8 cellular contexts compared by ENCODE assay signal in the genomic region with DNA sequence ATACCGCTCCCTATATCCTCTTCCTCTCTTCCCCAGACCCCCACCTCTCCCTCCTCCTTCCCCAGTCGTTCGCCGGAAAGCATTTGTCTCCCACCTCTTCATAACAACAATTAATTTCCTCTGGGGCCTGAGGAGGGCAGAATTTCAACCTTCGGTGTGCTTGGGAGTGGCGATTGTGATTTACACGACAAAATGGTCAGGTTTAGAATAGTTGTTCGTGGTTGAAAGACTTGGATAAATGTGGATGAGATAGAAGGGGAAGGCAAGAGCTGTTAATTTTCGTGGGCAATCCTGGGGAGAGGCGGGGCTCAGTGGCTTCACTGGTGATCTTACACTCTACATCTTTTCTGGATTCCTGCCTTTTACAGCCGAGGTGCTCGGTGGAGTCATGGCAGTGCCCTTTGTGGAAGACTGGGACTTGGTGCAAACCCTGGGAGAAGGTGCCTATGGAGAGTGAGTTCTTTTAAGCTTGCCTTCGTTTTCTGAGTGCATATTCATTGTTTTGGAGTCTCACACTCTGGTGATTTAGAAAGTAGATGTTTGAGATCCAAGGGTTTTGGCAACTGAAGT. TPM values are rescaled to one million over a fixed set of nuclear protein-coding genes. Genes with fewer than 3 reads are reported as not detected.
DNase-seq lines count a peak whose midpoint lies in the region; ATAC-seq and TF ChIP-seq lines count a peak whose summit lies in the region.

No MANE protein-coding gene starts in this region.

- H3K4me1 ChIP-seq in A673 (ENCODE audit: insufficient read depth, low read length, poor library complexity, severe bottlenecking): peaks cover 19% of the 10 kb centered on the region

- peaks cover 7% of the 10 kb centered on the region for H3K36me3 Mint-ChIP-seq in stimulated activated memory B cell treated with anti-CD40 and anti-IgM and Interleukin-4, amounts not matched to agents 10 μg/mL and 1 μg/mL and 100 μg/mL, for 72 hours

- POLR2A ChIA-PET in A673 (lab: Charles Lee; ENCODE audit: low non-redundant PET): interaction anchor here (0.7 kb wide), 1 partner anchor 16 kb away, joined by 5 read pairs; no protein-coding TSS in a partner anchor

- TF ChIP-seq CTCF in A673 (conservative IDR thresholded peaks at IDR 0.05; ENCODE audit: low read depth, low read length) (peak; percentile 55), GM12865 (IDR thresholded peaks at IDR 0.05; ENCODE audit: insufficient read depth, low read depth, low read length, missing control alignments) (peak; percentile 32), astrocyte of the cerebellum (IDR thresholded peaks at IDR 0.05; ENCODE audit: low read depth, low read length, missing control alignments) (peak; percentile 51)

- H3K27ac Mint-ChIP-seq in stimulated activated memory B cell treated with anti-CD40 and anti-IgM and Interleukin-4, amounts not matched to agents 10 μg/mL and 1 μg/mL and 100 μg/mL, for 72 hours: peak overlapping the region; percentile 95

- H3K4me3 Mint-ChIP-seq in stimulated activated memory B cell treated with anti-CD40 and anti-IgM and Interleukin-4, amounts not matched to agents 10 μg/mL and 1 μg/mL and 100 μg/mL, for 72 hours: peak overlapping the region; percentile 95

- TSS peak; percentile 48 for BruUV-seq in A673 (replicated peaks; lab: Mats Ljungman, UMichigan)

- H3K36me3 ChIP-seq in A673 (ENCODE audit: insufficient read depth, low read length, poor library complexity, severe bottlenecking): peaks cover 46% of the 10 kb centered on the region

- ATAC-seq in HG02763 (IDR thresholded peaks at IDR 0.05; ENCODE audit: unreplicated experiment): peak; percentile 36
- ATAC-seq in stimulated activated memory B cell treated with anti-CD40 and anti-IgM and Interleukin-4, amounts not matched to agents 10 μg/mL and 1 μg/mL and 100 μg/mL, for 72 hours: peak; percentile 49

- no peaks in the 10 kb centered on the region for H3K9me3 Mint-ChIP-seq in stimulated activated memory B cell treated with anti-CD40 and anti-IgM and Interleukin-4, amounts not matched to agents 10 μg/mL and 1 μg/mL and 100 μg/mL, for 72 hours

- no peaks in the 10 kb centered on the region for H3K27me3 ChIP-seq in A673 (replicated peaks; ENCODE audit: insufficient read depth, low read depth, low read length, poor library complexity)

- intact Hi-C loops in A673 (cut with micrococcal nuclease; ENCODE audit: unreplicated experiment): loop anchor here (1.0 to 2.0 kb wide), 2 partner anchors 248 to 261 kb away; partner anchors contain the start of gene HYLS1

- in situ Hi-C loops in astrocyte of the cerebellum (cut with HindIII; ENCODE audit: low sequenced_read_pairs): loop anchor here (10.0 kb wide), 1 partner anchor 268 kb away; no protein-coding TSS in a partner anchor

- H3K4me3 ChIP-seq in A673 (ENCODE audit: low read depth, low read length, poor library complexity, severe bottlenecking) (peak overlapping the region; percentile 59), GM12865 (ENCODE audit: low read depth, low read length) (peak overlapping the region; percentile 93), astrocyte of the cerebellum (ENCODE audit: low read depth, low read length) (peak overlapping the region; percentile 65)

- CTCF ChIA-PET in A673 (lab: Charles Lee): no interaction called here

- H3K4me1 Mint-ChIP-seq in stimulated activated memory B cell treated with anti-CD40 and anti-IgM and Interleukin-4, amounts not matched to agents 10 μg/mL and 1 μg/mL and 100 μg/mL, for 72 hours: peaks cover 30% of the 10 kb centered on the region

- no peaks in the 10 kb centered on the region for H3K27me3 Mint-ChIP-seq in stimulated activated memory B cell treated with anti-CD40 and anti-IgM and Interleukin-4, amounts not matched to agents 10 μg/mL and 1 μg/mL and 100 μg/mL, for 72 hours

- DNase-seq in A673 (ENCODE audit: low spot score): no peak
- DNase-seq in GM12865 (ENCODE audit: low read depth): peak; percentile 66
- DNase-seq in NCI-H345 treated with DMSO at 0.1 percent for 48 hours (lab: John Stamatoyannopoulos, UW; ENCODE audit: unreplicated experiment): peak; percentile 57
- DNase-seq in astrocyte of the cerebellum (ENCODE audit: low read depth): peak; percentile 46
- DNase-seq in inferior parietal cortex (ENCODE audit: extremely low spot score): peak; percentile 27
- DNase-seq in NCI-H524 treated with DMSO at 0.1 percent for 48 hours (lab: John Stamatoyannopoulos, UW): no peak

- no peaks in the 10 kb centered on the region for H3K9me3 ChIP-seq in A673 (ENCODE audit: low read depth, low read length, poor library complexity, severe bottlenecking)

- H3K27ac ChIP-seq in A673 (ENCODE audit: low read depth, low read length, poor library complexity, severe bottlenecking): peak overlapping the region; percentile 90

RNA-seq across cellular contexts. Expression of gene CHEK1, which starts 1.5 kb away (rescaled TPM):
- 135 and 146 TPM in 2 replicates for total RNA-seq in A673 (2021)

RNA-seq across cellular contexts. Expression of gene STT3A, which starts 33.8 kb away (rescaled TPM):
- total RNA-seq in A673 (2021): 240 and 278 TPM in 2 replicates

RNA-seq across cellular contexts. Expression of gene ACRV1, which starts 54.2 kb away (rescaled TPM):
- not detected in 2 replicates for total RNA-seq in A673 (2021)

RNA-seq across cellular contexts. Expression of gene EI24, which starts 57.2 kb away (rescaled TPM):
- 147 and 161 TPM in 2 replicates for total RNA-seq in A673 (2021)

Comparison
In these comparisons a context has a peak if more than half of its experiments do, and no peak if none do; other contexts are left out.
1. DNase-seq: peak in GM12865 (single experiment), NCI-H345 treated with DMSO at 0.1 percent for 48 hours (single experiment), astrocyte of the cerebellum (single experiment) and inferior parietal cortex (single experiment); none in A673 (single experiment) and NCI-H524 treated with DMSO at 0.1 percent for 48 hours (single experiment).
2. Peak in every context shown above with its lines, with median percentiles within 50 percentile points of each other: H3K4me3 ChIP-seq and CTCF ChIP-seq.